Comparison of ENCODE assay signal across 16 cellular contexts in genomic region chr1:59880735-59881134, GRCh38. TPM values are rescaled to one million over a fixed set of nuclear protein-coding genes. Genes with fewer than 3 reads are reported as not detected.
DNase-seq lines count a peak whose midpoint lies in the region; ATAC-seq, FAIRE-seq and TF ChIP-seq lines count a peak whose summit lies in the region.
"Had no signal": no experiment of that assay in that cellular context is flagged by ENCODE, and none has a peak within 500 bp of the region (broad histone marks: within the 10 kb centered on the region; RNA-seq: fewer than 3 reads in every experiment).

No MANE protein-coding gene starts in this region.

- peak; percentile 8 to 25 for TF ChIP-seq RAD21 in liver (IDR thresholded peaks at IDR 0.05)
- no peak for TF ChIP-seq RAD21 in HepG2 (CRISPR knock-in tag; IDR thresholded peaks at IDR 0.05)

- intact Hi-C loops in HepG2 (cut with micrococcal nuclease; ENCODE audit: unreplicated experiment) = no loop called here

- H2AFZ ChIP-seq in HepG2 (ENCODE audit: low read length) (no peak overlapping the region), neuronal stem cell (ENCODE audit: low read length) (no peak overlapping the region)
- H2AFZ ChIP-seq: PC-9 had no signal

- H3K4me1 ChIP-seq in liver (ENCODE audit: control insufficient read depth in 4 of 4, insufficient read depth in 4 of 4, low read length in 3 of 4) (peaks cover 3 to 14% (median 13%) of the 10 kb centered on the region in 4 donors), HepG2 (ENCODE audit: insufficient read depth, low read length) (peaks cover 9% of the 10 kb centered on the region), neuronal stem cell (ENCODE audit: control insufficient read depth in 2 of 2, insufficient read depth in 1 of 2, low read depth in 1 of 2, low read length in 2 of 2) (peaks cover 0 to 4% of the 10 kb centered on the region in 2 donors)
- H3K4me1 ChIP-seq: BE2C had no signal

- no peaks in the 10 kb centered on the region for H3K36me3 ChIP-seq in liver (ENCODE audit: control insufficient read depth in 4 of 4, insufficient read depth in 3 of 4, low read depth in 1 of 4, low read length in 3 of 4)
- H3K36me3 ChIP-seq in HepG2 (replicated peaks in 1 of 2; ENCODE audit: control insufficient read depth in 1 of 2, insufficient read depth in 2 of 2, low read length in 2 of 2) = no peaks in the 10 kb centered on the region
- no peaks in the 10 kb centered on the region for H3K36me3 ChIP-seq in neuronal stem cell (replicated peaks in 1 of 2; ENCODE audit: control insufficient read depth in 2 of 2, insufficient read depth in 2 of 2, low read length in 2 of 2)
- H3K36me3 ChIP-seq: BE2C had no signal

- no peak overlapping the region for H2BK5ac ChIP-seq in neuronal stem cell (ENCODE audit: low read length)

- no peaks in the 10 kb centered on the region for H3K27me3 ChIP-seq in liver (ENCODE audit: control insufficient read depth in 4 of 4, insufficient read depth in 4 of 4, low read length in 3 of 4)
- H3K27me3 ChIP-seq in HepG2 (ENCODE audit: control insufficient read depth in 1 of 2, insufficient read depth in 2 of 2, low read length in 2 of 2) = no peaks in the 10 kb centered on the region
- H3K27me3 ChIP-seq in neuronal stem cell (ENCODE audit: control insufficient read depth in 3 of 3, insufficient read depth in 3 of 3, low read depth in 1 of 3, low read length in 3 of 3) = peaks cover 0 to 3% (median 0%) of the 10 kb centered on the region in 3 experiments
- H3K27me3 ChIP-seq: BE2C had no signal

- no peak overlapping the region for H2AK5ac ChIP-seq in neuronal stem cell (ENCODE audit: low read depth, low read length)

- no peak overlapping the region for H3K23ac ChIP-seq in neuronal stem cell (ENCODE audit: low read depth, low read length, poor library complexity)

- H2BK15ac ChIP-seq in neuronal stem cell (ENCODE audit: low read length) = no peak overlapping the region

- TF ChIP-seq CTCF in liver (IDR thresholded peaks at IDR 0.05; ENCODE audit: low read depth, low read length, missing input control) = no peak
- TF ChIP-seq CTCF in HepG2 (CRISPR knock-in tag; IDR thresholded peaks at IDR 0.05) = no peak
- TF ChIP-seq CTCF in choroid plexus epithelial cell (conservative IDR thresholded peaks at IDR 0.05; ENCODE audit: low read depth, low read length) = no peak
- no peak for TF ChIP-seq CTCF in foreskin fibroblast (IDR thresholded peaks at IDR 0.05; ENCODE audit: low read depth, low read length)

- no peak for TF ChIP-seq EP300 in HepG2 (IDR thresholded peaks at IDR 0.05; ENCODE audit: low read depth in 2 of 2, low read length in 2 of 2)
- TF ChIP-seq EP300 in HepG2 (CRISPR knock-in tag; IDR thresholded peaks at IDR 0.05; ENCODE audit: borderline replicate concordance) = no peak

- CTCF ChIA-PET in HepG2 (lab: Yijun Ruan, JAX; ENCODE audit: low intra/inter-chr PET ratio, low total read pairs) = no interaction called here

- no peak overlapping the region for H4K8ac ChIP-seq in neuronal stem cell (ENCODE audit: low read depth, low read length)

- in situ Hi-C loops in HepG2 (cut with HindIII; ENCODE audit: extremely low pct_ligation_motif_present, low pct_unique_long_range_greater_than_20kb) = no loop called here

- ATAC-seq in HepG2 = no peak
- ATAC-seq: CD8-positive, alpha-beta T cell had no signal

- no peak overlapping the region for H3K14ac ChIP-seq in neuronal stem cell (ENCODE audit: low read length)

- no peak overlapping the region for H3K18ac ChIP-seq in neuronal stem cell (ENCODE audit: low read length)

- H2BK12ac ChIP-seq in neuronal stem cell (ENCODE audit: low read length) = no peak overlapping the region

- H3K27ac ChIP-seq in liver (ENCODE audit: low read depth in 1 of 2, low read length in 2 of 2) (no peak overlapping the region), HepG2 (ENCODE audit: extremely low read length, insufficient read depth, low read length) (no peak overlapping the region), neuronal stem cell (replicated peaks; ENCODE audit: low read length) (no peak overlapping the region)
- H3K27ac ChIP-seq: PC-9, SK-N-MC had no signal

- no peaks in the 10 kb centered on the region for H3K79me2 ChIP-seq in HepG2 (ENCODE audit: insufficient read depth, low read length)

- no peak for FAIRE-seq in HepG2 (lab: Jason Lieb, UNC)
- FAIRE-seq: H1 had no signal

- no peak overlapping the region for H4K91ac ChIP-seq in neuronal stem cell (ENCODE audit: low read depth, low read length, poor library complexity)

- POLR2A ChIA-PET in HepG2 (lab: Yijun Ruan, JAX) = no interaction called here

- H3K79me1 ChIP-seq in neuronal stem cell (ENCODE audit: low read depth, low read length) = no peaks in the 10 kb centered on the region

- no peaks in the 10 kb centered on the region for H3K9me3 ChIP-seq in liver (ENCODE audit: control insufficient read depth in 4 of 4, low read length in 3 of 4)
- no peaks in the 10 kb centered on the region for H3K9me3 ChIP-seq in HepG2 (ENCODE audit: low read length)
- H3K9me3 ChIP-seq in neuronal stem cell (replicated peaks in 1 of 2; ENCODE audit: control insufficient read depth in 2 of 2, insufficient read depth in 1 of 2, low read depth in 1 of 2, low read length in 2 of 2) = peaks cover 0 to 1% of the 10 kb centered on the region in 2 donors
- H3K9me3 ChIP-seq: BE2C had no signal

- H4K20me1 ChIP-seq in HepG2 (ENCODE audit: insufficient read depth, low read length) = no peaks in the 10 kb centered on the region

- TF ChIP-seq POLR2A in HepG2 (IDR thresholded peaks at IDR 0.05; ENCODE audit: insufficient read depth in 1 of 2, low read depth in 2 of 2, low read length in 2 of 2) = no peak

- H3K9ac ChIP-seq in liver (ENCODE audit: low read depth in 1 of 2, low read length in 2 of 2) = no peak overlapping the region
- no peak overlapping the region for H3K9ac ChIP-seq in HepG2 (ENCODE audit: insufficient read depth, low read depth, low read length)
- no peak overlapping the region for H3K9ac ChIP-seq in neuronal stem cell (ENCODE audit: low read depth, low read length, poor library complexity)

- 60% methylated on average over 2 of the region's 2 CpGs for WGBS in liver
- 95% methylated on average over 2 of the region's 2 CpGs for WGBS in HepG2 (ENCODE audit: low lambda C conversion rate)
- no CpG with 5 or more reads among the region's 2 CpGs for WGBS in neuronal stem cell (ENCODE audit: extremely low coverage in 2 of 2, insufficient read length in 2 of 2, insufficient replicate concordance in 1 of 2), 2 donors

- no peak overlapping the region for H2BK120ac ChIP-seq in neuronal stem cell (ENCODE audit: low read depth, low read length)

- H3K4ac ChIP-seq in neuronal stem cell (ENCODE audit: low read length) = no peak overlapping the region

- H3K4me2 ChIP-seq in HepG2 (ENCODE audit: low read depth, low read length) = no peak overlapping the region
- no peak overlapping the region for H3K4me2 ChIP-seq in neuronal stem cell (ENCODE audit: insufficient read depth, low read length, poor library complexity, severe bottlenecking)
- H3K4me2 ChIP-seq: PC-9 had no signal

- H3K4me3 ChIP-seq in liver (ENCODE audit: low read depth in 1 of 3, low read length in 3 of 3) (no peak overlapping the region), HepG2 (replicated peaks in 1 of 3; ENCODE audit: insufficient read depth in 1 of 3, low read depth in 2 of 3, low read length in 3 of 3) (no peak overlapping the region), choroid plexus epithelial cell (ENCODE audit: low read depth, low read length) (no peak overlapping the region), foreskin fibroblast (ENCODE audit: low read depth in 1 of 2, low read length in 2 of 2) (no peak overlapping the region), neuronal stem cell (ENCODE audit: low read length in 2 of 2) (no peak overlapping the region)
- H3K4me3 ChIP-seq: PC-9, SK-N-MC had no signal

- BruUV-seq in HepG2 (replicated peaks; lab: Mats Ljungman, UMichigan) = no TSS peak

- no peak for DNase-seq in HepG2 (ENCODE audit: low spot score)
- DNase-seq in choroid plexus epithelial cell (ENCODE audit: low read depth) = peak; percentile 24
- DNase-seq in foreskin fibroblast = peak; percentile 18 to 60
- DNase-seq in NCI-H187 treated with DMSO at 0.1 percent for 48 hours (lab: John Stamatoyannopoulos, UW) = no peak
- DNase-seq in neuronal stem cell (ENCODE audit: low spot score) = no peak
- no peak for DNase-seq in effector CD4-positive, alpha-beta T cell
- DNase-seq: BE2C; CD8-positive, alpha-beta T cell; KBM-7; NCI-H1092; NCI-H1930; NCI-H69; PC-9 had no signal

TF ChIP-seq in HepG2, 621 proteins besides CTCF, POLR2A, EP300 and RAD21:
- TF ChIP-seq YEATS2 (CRISPR knock-in tag; IDR thresholded peaks at IDR 0.05; ENCODE audit: borderline replicate concordance) (no peak), HMG20B (CRISPR knock-in tag; conservative IDR thresholded peaks at IDR 0.05) (no peak), JARID2 (CRISPR knock-in tag; IDR thresholded peaks at IDR 0.05; ENCODE audit: insufficient replicate concordance) (no peak), HOXA5 (CRISPR knock-in tag; IDR thresholded peaks at IDR 0.05) (no peak)

RNA-seq across cellular contexts. Expression of gene CYP2J2, which starts 45.8 kb away (rescaled TPM):
- total RNA-seq in liver = 10 to 100 TPM; 29.4 to 70.0 TPM
- 10 to 100 TPM; 47.8 to 77.9 TPM for polyA plus RNA-seq in liver
- total RNA-seq in HepG2 (2016; rRNA removed; fragmentation: Illumina TruSeq; extraction: Trizol) = 1.1 and 2.1 TPM in 2 replicates
- total RNA-seq in HepG2 (2016; cell fraction: cytosol; rRNA removed; fragmentation: Illumina TruSeq; extraction: Trizol; ENCODE audit: low read depth) = 0.61 and 0.62 TPM in 2 replicates
- total RNA-seq in HepG2 (2016; cell fraction: insoluble cytoplasmic fraction; rRNA removed; fragmentation: Illumina TruSeq; extraction: Trizol) = 0.95 and 2.7 TPM in 2 replicates
- total RNA-seq in HepG2 (2016; cell fraction: membrane; rRNA removed; fragmentation: Illumina TruSeq; extraction: Trizol) = 1.0 and 1.1 TPM in 2 replicates
- total RNA-seq in HepG2 (2016; cell fraction: nucleus; rRNA removed; fragmentation: Illumina TruSeq; extraction: Trizol) = 1.5 and 2.3 TPM in 2 replicates
- polyA plus RNA-seq in HepG2 (2011; rRNA removed) = 5.9 and 6.6 TPM in 2 replicates
- 3.7 and 5.4 TPM in 2 replicates for polyA plus RNA-seq in HepG2 (2011; cell fraction: cytosol; rRNA removed)
- 8.0 and 9.4 TPM in 2 replicates for polyA plus RNA-seq in HepG2 (2011; cell fraction: nucleus; rRNA removed)
- polyA plus RNA-seq in HepG2 (2012) = 12.5 and 20.6 TPM in 2 replicates
- polyA plus RNA-seq in HepG2 (2016; cell fraction: cytosol; fragmentation: Illumina TruSeq; extraction: Trizol; ENCODE audit: low read depth) = 0.35 and 0.44 TPM in 2 replicates
- polyA plus RNA-seq in HepG2 (2016; cell fraction: insoluble cytoplasmic fraction; fragmentation: Illumina TruSeq; extraction: Trizol; ENCODE audit: low read depth) = 0.82 and 1.5 TPM in 2 replicates
- 0.45 and 0.58 TPM in 2 replicates for polyA plus RNA-seq in HepG2 (2016; cell fraction: membrane; fragmentation: Illumina TruSeq; extraction: Trizol; ENCODE audit: low read depth)
- polyA plus RNA-seq in HepG2 (2016; cell fraction: nucleus; fragmentation: Illumina TruSeq; extraction: Trizol; ENCODE audit: insufficient read depth, low read depth) = 4.2 and 6.0 TPM in 2 replicates
- 4.8 TPM in 1 of 2 replicates, not detected in the other for polyA minus RNA-seq in HepG2 (2011; rRNA and poly(A)+ RNA removed; ENCODE audit: low replicate concordance)
- polyA minus RNA-seq in HepG2 (2011; cell fraction: cytosol; rRNA and poly(A)+ RNA removed) = 5.1 and 5.3 TPM in 2 replicates
- 7.1 and 10.3 TPM in 2 replicates for polyA minus RNA-seq in HepG2 (2011; cell fraction: nucleus; rRNA and poly(A)+ RNA removed)
- polyA plus RNA-seq in neuronal stem cell (2013, experiment 1 of 2) = 0.25 TPM
- polyA plus RNA-seq in neuronal stem cell (2013, experiment 2 of 2) = 0.30 TPM

Comparison
In these comparisons a context has a peak if more than half of its experiments do, and no peak if none do; other contexts are left out.
1. RNA of gene CYP2J2, which starts 45.8 kb away (total RNA-seq): 29.4 to 70.0 TPM in liver; 0.61 to 2.7 TPM in HepG2; every median in the first group is over 4 times any median in the second.
2. DNase-seq: peak in choroid plexus epithelial cell (single experiment) and foreskin fibroblast (2 of 2); none in HepG2 (single experiment), NCI-H187 treated with DMSO at 0.1 percent for 48 hours (single experiment), neuronal stem cell (single experiment) and effector CD4-positive, alpha-beta T cell (single experiment).